Comparison of ENCODE assay signal across 11 cellular contexts in genomic region chr16:53546988-53547391, GRCh38. TPM values are rescaled to one million over a fixed set of nuclear protein-coding genes. Genes with fewer than 3 reads are reported as not detected.
DNase-seq lines count a peak whose midpoint lies in the region; ATAC-seq, FAIRE-seq and TF ChIP-seq lines count a peak whose summit lies in the region.
"Had no signal": no experiment of that assay in that cellular context is flagged by ENCODE, and none has a peak within 500 bp of the region (broad histone marks: within the 10 kb centered on the region; RNA-seq: fewer than 3 reads in every experiment).

No MANE protein-coding gene starts in this region.

- H3K4me2 ChIP-seq in OCI-LY1 (ENCODE audit: low read length), result no peak overlapping the region

- no peaks in the 10 kb centered on the region for H3K36me3 ChIP-seq in OCI-LY1 (ENCODE audit: insufficient read depth, low read length)

- peaks cover 1% of the 10 kb centered on the region for H3K27me3 Mint-ChIP-seq in glutamatergic neuron (ENCODE audit: unreplicated experiment)

- FAIRE-seq in GM12892 (lab: Jason Lieb, UNC) (peak; percentile 44), frontal cortex (lab: Jason Lieb, UNC) (no peak)

- TF ChIP-seq POLR2A in GM12892 (IDR thresholded peaks at IDR 0.05; ENCODE audit: low read depth, low read length), result no peak

- no peak overlapping the region for H3K4me3 Mint-ChIP-seq in glutamatergic neuron (ENCODE audit: unreplicated experiment)
- H3K4me3 Mint-ChIP-seq: activated naive CD8-positive, alpha-beta T cell treated with anti-CD3 and anti-CD28 coated beads, Interleukin-2, amount 50 U/mL, for 24 hours; naive B cell had no signal

- peaks cover under 1% of the 10 kb centered on the region for H3K9me3 Mint-ChIP-seq in glutamatergic neuron (ENCODE audit: unreplicated experiment)
- H3K9me3 Mint-ChIP-seq: activated naive CD8-positive, alpha-beta T cell treated with anti-CD3 and anti-CD28 coated beads, Interleukin-2, amount 50 U/mL, for 24 hours; naive B cell had no signal

- H4K20me1 ChIP-seq in OCI-LY1 (ENCODE audit: insufficient read depth, low read length), result no peaks in the 10 kb centered on the region

- no peak overlapping the region for H2AFZ ChIP-seq in OCI-LY1 (ENCODE audit: low read length)

- no peak overlapping the region for H3K27ac Mint-ChIP-seq in glutamatergic neuron (ENCODE audit: unreplicated experiment)
- H3K27ac Mint-ChIP-seq: activated naive CD8-positive, alpha-beta T cell treated with anti-CD3 and anti-CD28 coated beads, Interleukin-2, amount 50 U/mL, for 24 hours had no signal

- no peaks in the 10 kb centered on the region for H3K4me1 ChIP-seq in OCI-LY1 (ENCODE audit: insufficient read depth, low read length, severe bottlenecking)

- no peak overlapping the region for H3K9ac ChIP-seq in OCI-LY1 (ENCODE audit: low read length)

- DNase-seq in GM12892 (ENCODE audit: insufficient read length) (no peak), glutamatergic neuron (no peak), frontal cortex (ENCODE audit: low spot score in 2 of 2) (no peak), NOMO-1 treated with dmso at 0.1 percent for 144 hours (lab: John Stamatoyannopoulos, UW; ENCODE audit: unreplicated experiment) (no peak), SIG-M5 treated with dmso at 0.1 percent for 504 hours (lab: John Stamatoyannopoulos, UW; ENCODE audit: unreplicated experiment) (no peak)
- DNase-seq: activated naive CD8-positive, alpha-beta T cell treated with anti-CD3 and anti-CD28 coated beads, Interleukin-2, amount 50 U/mL, for 24 hours; naive B cell; stimulated activated CD4-positive, alpha-beta T cell treated with anti-CD3 and anti-CD28 coated beads, Interleukin-4, amount 100 ng/mL, for 24 hours had no signal

- no peak overlapping the region for H3K27ac ChIP-seq in C4-2B
- H3K27ac ChIP-seq in OCI-LY1 (ENCODE audit: low read depth, low read length, poor library complexity, severe bottlenecking), result no peak overlapping the region

- no peaks in the 10 kb centered on the region for H3K27me3 ChIP-seq in OCI-LY1 (ENCODE audit: insufficient read depth, low read length)

- H3K79me2 ChIP-seq in OCI-LY1 (ENCODE audit: insufficient read depth, low read length), result no peaks in the 10 kb centered on the region

- H3F3A ChIP-seq in OCI-LY1 (ENCODE audit: insufficient read depth, low read length), result no peaks in the 10 kb centered on the region

- H3K4me3 ChIP-seq in OCI-LY1 (ENCODE audit: low read depth, low read length, poor library complexity, severe bottlenecking), result no peak overlapping the region

- H3K9me3 ChIP-seq in OCI-LY1 (ENCODE audit: low read length), result no peaks in the 10 kb centered on the region

- ATAC-seq in GM21447 (IDR thresholded peaks at IDR 0.05; ENCODE audit: unreplicated experiment), result no peak
- ATAC-seq: activated naive CD8-positive, alpha-beta T cell treated with anti-CD3 and anti-CD28 coated beads, Interleukin-2, amount 50 U/mL, for 24 hours had no signal

- H3K9me2 ChIP-seq in OCI-LY1 (ENCODE audit: low read depth, low read length), result no peaks in the 10 kb centered on the region

- peak; percentile 53 for TF ChIP-seq CTCF in C4-2B (conservative IDR thresholded peaks at IDR 0.05)
- TF ChIP-seq CTCF in OCI-LY1 (IDR thresholded peaks at IDR 0.05; ENCODE audit: low read length), result peak; percentile 49; the same call in 1 of the 2 replicates
- TF ChIP-seq CTCF in glutamatergic neuron (IDR thresholded peaks at IDR 0.05; ENCODE audit: partially characterized antibody, unreplicated experiment), result peak; percentile 3

- no peaks in the 10 kb centered on the region for H3K36me3 Mint-ChIP-seq in glutamatergic neuron (ENCODE audit: unreplicated experiment)
- H3K36me3 Mint-ChIP-seq: naive B cell had no signal

- peaks cover 11% of the 10 kb centered on the region for H3K4me1 Mint-ChIP-seq in glutamatergic neuron (ENCODE audit: low read depth, unreplicated experiment)

RNA-seq across cellular contexts. Expression of gene AKTIP, which starts 44.0 kb away (rescaled TPM):
- polyA plus RNA-seq in GM12892 (2012; ENCODE audit: missing spikeins), result 17.8 TPM
- total RNA-seq in glutamatergic neuron (ENCODE audit: unreplicated experiment), result 30.0 TPM
- total RNA-seq in frontal cortex, result 43.2 TPM

Comparison
In these comparisons a context has a peak if more than half of its experiments do, and no peak if none do; other contexts are left out.
1. CTCF ChIP-seq: peak in every context shown above with its lines; median percentile 53 in C4-2B; 49 in OCI-LY1; 3 in glutamatergic neuron.